ENCODE assay signal across 9 cellular contexts in genomic region chr15:77617507-77618285, GRCh38. TPM values are rescaled to one million over a fixed set of nuclear protein-coding genes. Genes with fewer than 3 reads are reported as not detected.
DNase-seq lines count a peak whose midpoint lies in the region; ATAC-seq and TF ChIP-seq lines count a peak whose summit lies in the region.
"Had no signal": no experiment of that assay in that cellular context is flagged by ENCODE, and none has a peak within 500 bp of the region (broad histone marks: within the 10 kb centered on the region; RNA-seq: fewer than 3 reads in every experiment).

No MANE protein-coding gene starts in this region.

- no peaks in the 10 kb centered on the region for H3K4me1 ChIP-seq in mucosa of descending colon (ENCODE audit: low read depth)

- intact Hi-C loops in mucosa of descending colon (cut with DNase I, micrococcal nuclease), result no loop called here

- CTCF ChIA-PET in GM10248 (lab: Yijun Ruan, JAX), result interaction anchor here (1.0 to 2.5 kb wide), 9 partner anchors 9 to 524 kb away, joined by 3 to 10 read pairs (median 4); partner anchors contain the start of gene LINGO1

- ATAC-seq in mucosa of descending colon, result peak; percentile 63
- no peak for ATAC-seq in GM18909 (IDR thresholded peaks at IDR 0.05; ENCODE audit: poor library complexity, unreplicated experiment)

- no peak overlapping the region for H3K4me3 ChIP-seq in mucosa of descending colon

- no peaks in the 10 kb centered on the region for H3K36me3 ChIP-seq in mucosa of descending colon (ENCODE audit: low read depth)

- POLR2A ChIA-PET in GM10248 (lab: Yijun Ruan, JAX), result interaction anchor here (0.6 kb wide), 1 partner anchor 1697 kb away, joined by 4 read pairs; no protein-coding TSS in a partner anchor

- no peak for DNase-seq in GM10248 (ENCODE audit: extremely low spot score)
- DNase-seq in KBM-7, result peak; percentile 77
- DNase-seq in mucosa of descending colon, result peak in 1 of 3 donors; percentile 52
- DNase-seq in AG20443 (ENCODE audit: low spot score), result no peak
- DNase-seq in cortex of kidney (lab: John Stamatoyannopoulos, UW), result no peak
- no peak for DNase-seq in GOT3 (lab: John Stamatoyannopoulos, UW)
- DNase-seq: NCI-H1694 had no signal

- in situ Hi-C loops in KBM-7 (cut with MboI; ENCODE audit: low pct_unique_long_range_greater_than_20kb, low sequenced_read_pairs), result no loop called here

- TF ChIP-seq CTCF in GM10248 (IDR thresholded peaks at IDR 0.05; ENCODE audit: control extremely low read depth, extremely low read depth, low read depth, missing control alignments) (peak; percentile 38), mucosa of descending colon (IDR thresholded peaks at IDR 0.05) (peak; percentile 14)

- H3K27ac ChIP-seq in angular gyrus (ENCODE audit: low read depth, low read length), result peak overlapping the region; percentile 56

- H3K9me3 ChIP-seq in mucosa of descending colon, result no peaks in the 10 kb centered on the region

RNA-seq across cellular contexts. Expression of gene LINGO1, which starts 15.0 kb away (rescaled TPM):
- total RNA-seq in mucosa of descending colon, result 1 to 10 TPM; 1.8 to 2.6 (median 1.9) TPM
